In the genomic region with DNA sequence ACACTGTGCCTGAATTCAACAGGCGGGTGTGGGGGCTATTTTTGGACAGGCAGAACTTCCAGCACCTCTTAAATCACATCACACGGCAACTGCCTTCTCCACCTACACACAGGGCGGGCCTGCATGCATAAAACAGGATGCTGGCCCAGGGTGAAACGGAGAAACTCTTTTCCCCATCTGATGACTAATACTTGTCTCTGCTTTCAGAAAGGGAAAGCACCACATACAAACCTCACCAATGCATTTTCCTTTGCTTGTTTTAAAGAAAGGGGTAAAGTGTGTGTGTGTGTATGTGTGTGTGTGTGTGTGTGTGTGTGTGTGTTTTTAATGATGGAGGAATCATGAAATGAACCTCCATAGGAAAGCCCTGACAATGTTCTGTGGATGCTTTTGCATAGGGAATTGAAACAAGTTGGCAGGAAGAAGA, we compare ENCODE assay signal across 8 cellular contexts. TPM values are rescaled to one million over a fixed set of nuclear protein-coding genes. Genes with fewer than 3 reads are reported as not detected.
DNase-seq lines count a peak whose midpoint lies in the region; ATAC-seq and TF ChIP-seq lines count a peak whose summit lies in the region.

No MANE protein-coding gene starts in this region.

- ATAC-seq in GM18870 (IDR thresholded peaks at IDR 0.05; ENCODE audit: unreplicated experiment) (peak; percentile 100), HG02610 (IDR thresholded peaks at IDR 0.05; ENCODE audit: unreplicated experiment) (peak; percentile 100), left lung (peak; percentile 73)

- H3K36me3 ChIP-seq in SJSA1 (no peaks in the 10 kb centered on the region), left lung (no peaks in the 10 kb centered on the region), neural progenitor cell (no peaks in the 10 kb centered on the region)

- H3K9ac ChIP-seq in neural progenitor cell: no peak overlapping the region

- H3K4me3 ChIP-seq in SJSA1 (no peak overlapping the region), left lung (no peak overlapping the region), neural progenitor cell (no peak overlapping the region)

- H3K27me3 ChIP-seq in SJSA1 (replicated peaks) (no peaks in the 10 kb centered on the region), left lung (no peaks in the 10 kb centered on the region), neural progenitor cell (no peaks in the 10 kb centered on the region)

- TF ChIP-seq CTCF in left lung (IDR thresholded peaks at IDR 0.05): no peak
- TF ChIP-seq CTCF in neural progenitor cell (IDR thresholded peaks at IDR 0.05): no peak

- intact Hi-C loops in left lung (cut with DNase I): no loop called here

- H3K9me3 Mint-ChIP-seq in neural progenitor cell: no peaks in the 10 kb centered on the region

- no peak overlapping the region for H2AFZ ChIP-seq in neural progenitor cell (replicated peaks)

- H4K20me1 ChIP-seq in neural progenitor cell (ENCODE audit: low read depth): no peaks in the 10 kb centered on the region

- peaks cover 26% of the 10 kb centered on the region for H3K4me1 ChIP-seq in SJSA1 (replicated peaks)
- no peaks in the 10 kb centered on the region for H3K4me1 ChIP-seq in left lung
- H3K4me1 ChIP-seq in neural progenitor cell: no peaks in the 10 kb centered on the region

- no peaks in the 10 kb centered on the region for H3F3A ChIP-seq in neural progenitor cell (ENCODE audit: low read depth)

- no peaks in the 10 kb centered on the region for H3K79me2 ChIP-seq in neural progenitor cell (ENCODE audit: low read depth)

- H3K27ac ChIP-seq in SJSA1 (peak overlapping the region; percentile 14), left lung (no peak overlapping the region), neural progenitor cell (no peak overlapping the region)

- peaks cover 11% of the 10 kb centered on the region for H3K4me1 Mint-ChIP-seq in neural progenitor cell

- H3K36me3 Mint-ChIP-seq in neural progenitor cell: no peaks in the 10 kb centered on the region

- H3K9me3 ChIP-seq in SJSA1 (replicated peaks): no peaks in the 10 kb centered on the region
- H3K9me3 ChIP-seq in left lung: no peaks in the 10 kb centered on the region
- H3K9me3 ChIP-seq in neural progenitor cell (ENCODE audit: low read depth): no peaks in the 10 kb centered on the region

- DNase-seq in SJSA1 (ENCODE audit: low read depth in 1 of 2, low spot score in 2 of 2) (peak; percentile 63 to 73), left lung (no peak), NCI-H526 treated with DMSO at 0.1 percent for 48 hours (lab: John Stamatoyannopoulos, UW) (no peak), epidermal melanocyte (ENCODE audit: insufficient read length, low spot score) (no peak), neural progenitor cell (ENCODE audit: low spot score) (no peak)
- no peak for DNase-seq in central memory CD4-positive, alpha-beta T cell

- no peak overlapping the region for H3K4me2 ChIP-seq in neural progenitor cell

- H3K27ac Mint-ChIP-seq in neural progenitor cell: no peak overlapping the region

- no peaks in the 10 kb centered on the region for H3K27me3 Mint-ChIP-seq in neural progenitor cell (ENCODE audit: insufficient read depth, low read depth)

- no peak overlapping the region for H3K4me3 Mint-ChIP-seq in neural progenitor cell

RNA-seq across cellular contexts. Expression of a gene that starts 48.5 kb away (rescaled TPM):
- 0.09 TPM in 1 of 2 replicates, not detected in the other for total RNA-seq in SJSA1 (2014; rRNA removed; shearing (Covaris generic))
- total RNA-seq in left lung (1 to 10 TPM; 1.3 to 4.1 TPM), neural progenitor cell (ENCODE audit: low replicate concordance) (0.90 and 1.6 TPM in 2 replicates)

Comparison
In these comparisons a context has a peak if more than half of its experiments do, and no peak if none do; other contexts are left out.
1. DNase-seq: peak in SJSA1 (2 of 2); none in left lung (0 of 2), NCI-H526 treated with DMSO at 0.1 percent for 48 hours (single experiment), epidermal melanocyte (single experiment), central memory CD4-positive, alpha-beta T cell (single experiment) and neural progenitor cell (single experiment).
2. Peak in every context shown above with its lines, with median percentiles within 50 percentile points of each other: ATAC-seq.